Comparison of ENCODE assay signal across 8 cellular contexts in the genomic region with DNA sequence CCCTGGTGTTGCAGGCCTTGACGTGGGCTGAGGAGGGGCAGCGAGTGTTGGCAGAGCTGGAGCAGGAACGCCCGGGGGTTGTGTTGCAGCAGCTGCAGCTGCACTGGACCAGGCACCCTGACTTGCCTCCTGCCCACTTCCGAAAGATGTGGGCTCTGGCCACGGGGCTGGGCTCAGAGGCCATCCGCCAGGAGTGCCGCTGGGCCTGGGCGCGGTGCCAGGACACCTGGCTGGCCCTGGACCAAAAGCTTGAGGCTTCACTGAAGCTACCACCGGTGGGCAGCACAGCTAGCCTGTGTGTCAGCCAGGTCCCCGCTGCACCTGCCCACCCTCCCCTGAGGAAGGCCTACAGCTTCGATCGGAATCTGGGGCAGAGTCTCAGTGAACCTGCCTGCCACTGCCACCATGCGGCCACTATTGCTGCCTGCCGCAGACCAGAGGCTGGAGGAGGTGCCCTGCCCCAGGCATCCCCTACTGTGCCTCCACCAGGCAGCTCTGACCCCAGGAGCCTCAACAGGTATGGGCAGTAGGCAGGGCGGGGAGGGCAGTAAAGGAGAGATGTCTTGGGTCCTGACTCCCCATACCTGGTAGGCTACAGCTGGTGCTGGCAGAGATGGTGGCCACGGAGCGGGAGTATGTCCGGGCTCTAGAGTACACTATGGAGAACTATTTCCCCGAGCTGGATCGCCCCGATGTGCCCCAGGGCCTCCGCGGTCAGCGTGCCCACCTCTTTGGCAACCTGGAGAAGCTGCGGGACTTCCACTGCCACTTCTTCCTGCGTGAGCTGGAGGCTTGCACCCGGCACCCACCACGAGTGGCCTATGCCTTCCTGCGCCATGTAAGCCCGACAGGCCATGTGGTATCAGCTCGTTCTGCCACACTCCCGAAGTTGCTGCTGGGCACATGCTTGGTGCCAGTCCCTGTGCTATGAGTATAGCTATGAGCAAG. TPM values are rescaled to one million over a fixed set of nuclear protein-coding genes. Genes with fewer than 3 reads are reported as not detected.
A peak's percentile ranks its signal among the peaks of the same experiment; 100 is the strongest.
DNase-seq lines count a peak whose midpoint lies in the region; ATAC-seq and TF ChIP-seq lines count a peak whose summit lies in the region.

No MANE protein-coding gene starts in this region.

- H3K27me3 ChIP-seq in right lobe of liver, result no peaks in the 10 kb centered on the region

- peak; percentile 91 for DNase-seq in COLO668 (lab: John Stamatoyannopoulos, UW; ENCODE audit: unreplicated experiment)
- peak; percentile 59 for DNase-seq in NCI-H146 treated with DMSO at 0.1 percent for 48 hours (lab: John Stamatoyannopoulos, UW; ENCODE audit: unreplicated experiment)
- DNase-seq in T47D (ENCODE audit: low read depth in 1 of 2, low spot score in 1 of 2), result peak; percentile 61 to 72
- peak in 2 of 3 donors; percentile 64 to 68 for DNase-seq in right lobe of liver
- no peak for DNase-seq in NCI-H2171 treated with DMSO at 0.1 percent for 48 hours (lab: John Stamatoyannopoulos, UW)
- DNase-seq in COLO829 (ENCODE audit: low spot score), result no peak

- no peaks in the 10 kb centered on the region for H3K9me3 ChIP-seq in right lobe of liver

- H3K4me1 ChIP-seq in right lobe of liver, result no peaks in the 10 kb centered on the region

- H3K27ac ChIP-seq in right lobe of liver, result no peak overlapping the region

- WGBS in right lobe of liver (ENCODE audit: insufficient coverage, low coverage, low lambda C conversion rate, missing lambda C conversion rate), result 51% methylated on average over 6 of the region's 34 CpGs

- TF ChIP-seq CTCF in right lobe of liver (IDR thresholded peaks at IDR 0.05), result peak; percentile 55 to 66 (median 58)

- ATAC-seq in right lobe of liver (peak; percentile 78 to 92 (median 84)), GM21619 (IDR thresholded peaks at IDR 0.05; ENCODE audit: unreplicated experiment) (no peak), GM19328 (IDR thresholded peaks at IDR 0.05; ENCODE audit: unreplicated experiment) (no peak)

- in situ Hi-C loops in T47D (cut with HindIII; ENCODE audit: low pct_unique_long_range_greater_than_20kb, low sequenced_read_pairs), result no loop called here

- TF ChIP-seq POLR2A in right lobe of liver (IDR thresholded peaks at IDR 0.05), result no peak

- intact Hi-C loops in right lobe of liver (cut with DNase I), result no loop called here

- no peaks in the 10 kb centered on the region for H3K36me3 ChIP-seq in right lobe of liver

- no peak overlapping the region for H3K4me3 ChIP-seq in right lobe of liver

RNA-seq across cellular contexts. Expression of gene PLEKHG4, which starts 5.6 kb away (rescaled TPM):
- under 1 TPM; 0.09 to 0.53 (median 0.20) TPM for total RNA-seq in right lobe of liver

RNA-seq across cellular contexts. Expression of gene SLC9A5, which starts 36.2 kb away (rescaled TPM):
- under 1 TPM; 0.06 to 0.53 (median 0.15) TPM for total RNA-seq in right lobe of liver

RNA-seq across cellular contexts. Expression of gene FHOD1, which starts 37.7 kb away (rescaled TPM):
- total RNA-seq in right lobe of liver, result 1 to 10 TPM; 2.3 to 9.6 (median 3.5) TPM

RNA-seq across cellular contexts. Expression of gene KCTD19, which starts 41.6 kb away (rescaled TPM):
- total RNA-seq in right lobe of liver, result not detected

RNA-seq across cellular contexts. Expression of gene LRRC36, which starts 41.6 kb away (rescaled TPM):
- not detected for total RNA-seq in right lobe of liver

Comparison
In these comparisons a context has a peak if more than half of its experiments do, and no peak if none do; other contexts are left out.
1. DNase-seq: peak in COLO668 (single experiment), NCI-H146 treated with DMSO at 0.1 percent for 48 hours (single experiment), T47D (2 of 2) and right lobe of liver (2 of 3); none in NCI-H2171 treated with DMSO at 0.1 percent for 48 hours (single experiment) and COLO829 (single experiment).
2. ATAC-seq: peak in right lobe of liver (4 of 4); none in GM21619 (single experiment) and GM19328 (single experiment).